17 cellular contexts compared by ENCODE assay signal in genomic region chr16:65572156-65572555, GRCh38.
DNase-seq lines count a peak whose midpoint lies in the region; ATAC-seq and TF ChIP-seq lines count a peak whose summit lies in the region.
"Had no signal": no experiment of that assay in that cellular context is flagged by ENCODE, and none has a peak within 500 bp of the region (broad histone marks: within the 10 kb centered on the region; RNA-seq: fewer than 3 reads in every experiment).

No MANE protein-coding gene starts in this region.

- H3K27me3 ChIP-seq in cardiac muscle cell (no peaks in the 10 kb centered on the region), tibial nerve (no peaks in the 10 kb centered on the region)
- H3K27me3 ChIP-seq: transverse colon had no signal

- H3K4me1 Mint-ChIP-seq in stimulated activated memory B cell treated with anti-CD40 and anti-IgM and Interleukin-4, amounts not matched to agents 10 μg/mL and 1 μg/mL and 100 μg/mL, for 72 hours, result no peaks in the 10 kb centered on the region
- no peaks in the 10 kb centered on the region for H3K4me1 Mint-ChIP-seq in T-cell

- peaks cover 10% of the 10 kb centered on the region for H3K9me3 Mint-ChIP-seq in stimulated activated memory B cell treated with anti-CD40 and anti-IgM and Interleukin-4, amounts not matched to agents 10 μg/mL and 1 μg/mL and 100 μg/mL, for 72 hours
- peaks cover 9 to 19% (median 16%) of the 10 kb centered on the region in 3 donors for H3K9me3 Mint-ChIP-seq in T-cell

- H3K27me3 Mint-ChIP-seq in stimulated activated memory B cell treated with anti-CD40 and anti-IgM and Interleukin-4, amounts not matched to agents 10 μg/mL and 1 μg/mL and 100 μg/mL, for 72 hours, result no peaks in the 10 kb centered on the region
- no peaks in the 10 kb centered on the region for H3K27me3 Mint-ChIP-seq in T-cell

- TF ChIP-seq EP300 in tibial nerve (IDR thresholded peaks at IDR 0.05), result no peak

- no peak overlapping the region for H3K27ac ChIP-seq in cardiac muscle cell
- no peak overlapping the region for H3K27ac ChIP-seq in tibial nerve
- H3K27ac ChIP-seq: A549, transverse colon had no signal

- peak in 1 of 2 donors; percentile 74 for DNase-seq in cardiac muscle cell (ENCODE audit: low read depth in 1 of 2, low spot score in 1 of 2)
- no peak for DNase-seq in left ventricle myocardium superior
- DNase-seq in amniotic stem cell (lab: John Stamatoyannopoulos, UW), result peak; percentile 38
- DNase-seq in foreskin fibroblast, result peak; percentile 73 to 83
- DNase-seq in tibial nerve (ENCODE audit: low spot score in 2 of 2), result no peak
- DNase-seq in T-cell, result no peak
- DNase-seq in MV-4-11 (lab: John Stamatoyannopoulos, UW), result no peak
- DNase-seq: activated CD4-positive, alpha-beta T cell treated with anti-CD3 and anti-CD28 coated beads, Interleukin-2, amount 50 U/mL, for 48 hours; activated effector memory CD4-positive, alpha-beta T cell treated with anti-CD3 and anti-CD28 coated beads, Interleukin-2, amount 50 U/mL, for 16 hours; left colon; NCI-H1048; NCI-H510A; transverse colon had no signal

- ATAC-seq in left ventricle myocardium superior, result no peak
- no peak for ATAC-seq in stimulated activated memory B cell treated with anti-CD40 and anti-IgM and Interleukin-4, amounts not matched to agents 10 μg/mL and 1 μg/mL and 100 μg/mL, for 72 hours
- ATAC-seq in T-cell (replicated peaks in 1 of 4), result no peak
- ATAC-seq: A549, left colon had no signal

- no peaks in the 10 kb centered on the region for H3K9me3 ChIP-seq in cardiac muscle cell (ENCODE audit: low read depth)
- H3K9me3 ChIP-seq in tibial nerve, result peaks cover 0 to 5% (median 0%) of the 10 kb centered on the region in 4 donors
- H3K9me3 ChIP-seq: A549, transverse colon had no signal

- WGBS in tibial nerve, 2 donors, result 82 to 92% methylated on average over 1 of the region's 1 CpG

- CTCF ChIA-PET in T-cell (lab: Charles Lee), result no interaction called here

- intact Hi-C loops in left ventricle myocardium superior (cut with micrococcal nuclease), result no loop called here

- POLR2A ChIA-PET in T-cell (lab: Charles Lee), result no interaction called here

- TF ChIP-seq CTCF in cardiac muscle cell (IDR thresholded peaks at IDR 0.05; ENCODE audit: low read depth, low read length) (peak; percentile 3), foreskin fibroblast (IDR thresholded peaks at IDR 0.05; ENCODE audit: low read depth, low read length) (no peak), tibial nerve (IDR thresholded peaks at IDR 0.05) (no peak)

- H3K4me3 ChIP-seq in cardiac muscle cell (no peak overlapping the region), foreskin fibroblast (ENCODE audit: low read depth in 1 of 2, low read length in 2 of 2) (no peak overlapping the region), tibial nerve (no peak overlapping the region)
- H3K4me3 ChIP-seq: A549, transverse colon had no signal

- no peaks in the 10 kb centered on the region for H3K36me3 ChIP-seq in cardiac muscle cell
- H3K36me3 ChIP-seq in tibial nerve, result no peaks in the 10 kb centered on the region
- H3K36me3 ChIP-seq: transverse colon had no signal

- no peaks in the 10 kb centered on the region for H3K36me3 Mint-ChIP-seq in stimulated activated memory B cell treated with anti-CD40 and anti-IgM and Interleukin-4, amounts not matched to agents 10 μg/mL and 1 μg/mL and 100 μg/mL, for 72 hours
- H3K36me3 Mint-ChIP-seq in T-cell, result no peaks in the 10 kb centered on the region

- no peak overlapping the region for H3K27ac Mint-ChIP-seq in stimulated activated memory B cell treated with anti-CD40 and anti-IgM and Interleukin-4, amounts not matched to agents 10 μg/mL and 1 μg/mL and 100 μg/mL, for 72 hours
- no peak overlapping the region for H3K27ac Mint-ChIP-seq in T-cell
- H3K27ac Mint-ChIP-seq: T-helper 2 cell treated with Interferon-gamma antibody and Interleukin-4, amounts not matched to agents 5 μg/mL and 100 μg/mL, for 36 hours had no signal

- H3K4me3 Mint-ChIP-seq in stimulated activated memory B cell treated with anti-CD40 and anti-IgM and Interleukin-4, amounts not matched to agents 10 μg/mL and 1 μg/mL and 100 μg/mL, for 72 hours, result no peak overlapping the region
- H3K4me3 Mint-ChIP-seq in T-cell, result no peak overlapping the region
- H3K4me3 Mint-ChIP-seq: neural crest cell; T-helper 2 cell treated with Interferon-gamma antibody and Interleukin-4, amounts not matched to agents 5 μg/mL and 100 μg/mL, for 36 hours had no signal

- H3K4me1 ChIP-seq in cardiac muscle cell (ENCODE audit: low read depth), result no peaks in the 10 kb centered on the region
- H3K4me1 ChIP-seq in tibial nerve, result peaks cover 0 to 11% (median 0%) of the 10 kb centered on the region in 4 donors
- H3K4me1 ChIP-seq: A549, transverse colon had no signal

- no peak for TF ChIP-seq POLR2A in tibial nerve (IDR thresholded peaks at IDR 0.05)

Comparison
In these comparisons a context has a peak if more than half of its experiments do, and no peak if none do; other contexts are left out.
1. DNase-seq: peak in amniotic stem cell (single experiment) and foreskin fibroblast (2 of 2); none in left ventricle myocardium superior (single experiment), tibial nerve (0 of 2), T-cell (0 of 34) and MV-4-11 (single experiment).